Comparison of ENCODE assay signal across 8 cellular contexts in genomic region chr21:31604591-31605190, GRCh38. TPM values are rescaled to one million over a fixed set of nuclear protein-coding genes. Genes with fewer than 3 reads are reported as not detected.
DNase-seq lines count a peak whose midpoint lies in the region; ATAC-seq and TF ChIP-seq lines count a peak whose summit lies in the region.

No MANE protein-coding gene starts in this region.

- H3K27me3 ChIP-seq in Caco-2 (replicated peaks; ENCODE audit: control insufficient read depth, insufficient read depth, low read length) (no peaks in the 10 kb centered on the region), GM23338 (ENCODE audit: insufficient read depth) (no peaks in the 10 kb centered on the region), gastrocnemius medialis (no peaks in the 10 kb centered on the region)

- POLR2A ChIA-PET in Caco-2 (lab: Charles Lee), result no interaction called here

- no peaks in the 10 kb centered on the region for H3F3A ChIP-seq in GM23338 (replicated peaks; ENCODE audit: low read depth)

- H3K4me1 Mint-ChIP-seq in Caco-2 (ENCODE audit: low read depth, unreplicated experiment), result no peaks in the 10 kb centered on the region
- H3K4me1 Mint-ChIP-seq in GM23338, result no peaks in the 10 kb centered on the region; the same call in 2 of the 3 replicates

- no peaks in the 10 kb centered on the region for H3K36me3 ChIP-seq in Caco-2 (ENCODE audit: control insufficient read depth, insufficient read depth, low read length)
- H3K36me3 ChIP-seq in GM23338 (ENCODE audit: insufficient read depth), result no peaks in the 10 kb centered on the region
- H3K36me3 ChIP-seq in gastrocnemius medialis, result no peaks in the 10 kb centered on the region

- H3K27me3 Mint-ChIP-seq in Caco-2 (ENCODE audit: insufficient read depth, unreplicated experiment), result no peaks in the 10 kb centered on the region
- H3K27me3 Mint-ChIP-seq in GM23338 (ENCODE audit: insufficient read depth, low read depth, poor library complexity), result no peaks in the 10 kb centered on the region

- peak overlapping the region; percentile 57 for H2AFZ ChIP-seq in GM23338

- H3K4me1 ChIP-seq in Caco-2 (no peaks in the 10 kb centered on the region), GM23338 (ENCODE audit: insufficient read depth) (no peaks in the 10 kb centered on the region), gastrocnemius medialis (no peaks in the 10 kb centered on the region)

- H3K27ac ChIP-seq in GM23338 (ENCODE audit: low read depth) (no peak overlapping the region), gastrocnemius medialis (no peak overlapping the region)

- CTCF ChIA-PET in Caco-2 (lab: Charles Lee), result interaction anchor here (0.6 kb wide), 1 partner anchor 154 kb away, joined by 3 read pairs; no protein-coding TSS in a partner anchor

- ATAC-seq in GM23338, result peak; percentile 91
- no peak for ATAC-seq in gastrocnemius medialis
- no peak for ATAC-seq in HG02623 (IDR thresholded peaks at IDR 0.05; ENCODE audit: unreplicated experiment)

- no peaks in the 10 kb centered on the region for H3K79me2 ChIP-seq in GM23338 (replicated peaks; ENCODE audit: insufficient read depth)

- H3K9me3 Mint-ChIP-seq in Caco-2 (ENCODE audit: unreplicated experiment) (peaks cover 5% of the 10 kb centered on the region), GM23338 (peaks cover 8% of the 10 kb centered on the region; the same call in 2 of the 3 replicates)

- H3K27ac Mint-ChIP-seq in Caco-2 (ENCODE audit: unreplicated experiment) (no peak overlapping the region), GM23338 (no peak overlapping the region)

- no peak overlapping the region for H3K4me2 ChIP-seq in GM23338

- intact Hi-C loops in Caco-2 (cut with micrococcal nuclease; ENCODE audit: unreplicated experiment) (loop anchor here (1.0 kb wide), 3 partner anchors 257 to 506 kb away; no protein-coding TSS in a partner anchor), gastrocnemius medialis (cut with DNase I; ENCODE audit: low total_unique reads) (loop anchor here (2.0 to 10.0 kb wide), 2 partner anchors 406 to 510 kb away; no protein-coding TSS in a partner anchor)

- DNase-seq in Caco-2 (peak; percentile 46 to 54), GM23338 (ENCODE audit: low spot score) (peak; percentile 89), NCI-H146 (lab: John Stamatoyannopoulos, UW) (peak; percentile 75), T-helper 2 cell (peak; percentile 23 to 79 (median 59)), amygdala (lab: John Stamatoyannopoulos, UW) (peak in 47 of 56 donors; percentile 3 to 79 (median 31)), hepatic stellate cell (ENCODE audit: low spot score) (peak; percentile 53), gastrocnemius medialis (peak; percentile 6 to 17)

- peak; percentile 71 to 83 for TF ChIP-seq CTCF in Caco-2 (IDR thresholded peaks at IDR 0.05; ENCODE audit: insufficient read depth in 1 of 2, low read depth in 1 of 2, low read length in 1 of 2, severe bottlenecking in 1 of 2, unreplicated experiment in 1 of 2)
- TF ChIP-seq CTCF in GM23338 (conservative IDR thresholded peaks at IDR 0.05; ENCODE audit: low read depth in 2 of 2), result peak; percentile 92 to 96
- TF ChIP-seq CTCF in gastrocnemius medialis (IDR thresholded peaks at IDR 0.05 in 4 of 5, conservative IDR thresholded peaks at IDR 0.05 in 1 of 5), result peak; percentile 59 to 79 (median 69)

- no peaks in the 10 kb centered on the region for H3K36me3 Mint-ChIP-seq in Caco-2 (ENCODE audit: insufficient read depth, unreplicated experiment)
- H3K36me3 Mint-ChIP-seq in GM23338 (ENCODE audit: low read depth), result no peaks in the 10 kb centered on the region

- TF ChIP-seq POLR2A in gastrocnemius medialis (IDR thresholded peaks at IDR 0.05), result no peak

- no peaks in the 10 kb centered on the region for H4K20me1 ChIP-seq in GM23338 (replicated peaks; ENCODE audit: insufficient read depth)

- H3K4me3 Mint-ChIP-seq in Caco-2 (ENCODE audit: unreplicated experiment) (no peak overlapping the region), GM23338 (no peak overlapping the region)

- H3K4me3 ChIP-seq in Caco-2 (ENCODE audit: low read depth, low read length), result no peak overlapping the region
- H3K4me3 ChIP-seq in GM23338, result no peak overlapping the region
- no peak overlapping the region for H3K4me3 ChIP-seq in gastrocnemius medialis

- no peaks in the 10 kb centered on the region for H3K9me3 ChIP-seq in Caco-2
- no peaks in the 10 kb centered on the region for H3K9me3 ChIP-seq in gastrocnemius medialis

- no TSS peak for BruUV-seq in Caco-2 (replicated peaks; lab: Mats Ljungman, UMichigan)

- no peaks in the 10 kb centered on the region for H3K9me2 ChIP-seq in GM23338 (ENCODE audit: insufficient read depth)

- in situ Hi-C loops in gastrocnemius medialis (cut with MboI; ENCODE audit: low sequenced_read_pairs in 4 of 4), result loop anchor here in 2 of 4 donors (10.0 kb wide), 2 partner anchors 400 to 510 kb away; no protein-coding TSS in a partner anchor

TF ChIP-seq in GM23338, 12 proteins besides CTCF, POLR2A, EP300 and RAD21:
- TF ChIP-seq JUNB (IDR thresholded peaks at IDR 0.05; ENCODE audit: unreplicated experiment), result no peak
- TF ChIP-seq NANOG (IDR thresholded peaks at IDR 0.05; ENCODE audit: borderline replicate concordance), result no peak
- TF ChIP-seq ZNF462 (CRISPR knock-in tag; IDR thresholded peaks at IDR 0.05), result no peak

RNA-seq across cellular contexts. Expression of gene SOD1, which starts 54.8 kb away (rescaled TPM):
- total RNA-seq in Caco-2 (2022) (227 and 238 TPM in 2 replicates), gastrocnemius medialis (100 to 1,000 TPM; 249 to 453 (median 377) TPM)
- 123 and 126 TPM in 2 replicates for total RNA-seq in GM23338 (2014; rRNA removed; shearing (Covaris generic))
- polyA plus RNA-seq in GM23338 (2016; fragmentation: Nextera tagmentation; extraction: Ambion mirVana), result 454 and 469 TPM in 2 replicates

Comparison
In these comparisons a context has a peak if more than half of its experiments do, and no peak if none do; other contexts are left out.
1. DNase-seq: peak in every context shown above with its lines; median percentile 89 in GM23338; 75 in NCI-H146; 59 in T-helper 2 cell; 53 in hepatic stellate cell; 50 in Caco-2; 31 in amygdala; 12 in gastrocnemius medialis.